1 cellular context compared by ENCODE assay signal in the genomic region with DNA sequence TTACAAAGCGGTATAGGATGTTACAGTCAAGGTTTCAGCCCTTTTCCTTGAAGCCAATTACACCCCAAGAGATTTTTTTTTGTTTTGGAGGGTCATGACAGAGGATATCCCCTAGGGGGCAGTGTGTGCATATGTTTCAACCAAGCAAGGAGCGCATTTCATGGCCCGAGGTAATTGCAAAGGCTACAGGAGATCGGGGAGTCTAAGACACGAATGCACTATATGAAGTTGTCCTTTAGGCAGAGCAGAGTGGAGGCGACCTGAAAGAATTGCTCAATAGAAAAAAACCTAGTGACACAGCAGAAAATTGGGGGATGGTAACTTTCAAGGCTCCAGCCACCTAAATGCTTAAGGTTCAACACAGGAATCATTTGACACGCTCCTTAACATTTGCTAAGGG.
TF ChIP-seq lines count a peak whose summit lies in the region.

No MANE protein-coding gene starts in this region.

TF ChIP-seq in K562, 482 proteins besides CTCF, POLR2A, EP300 and RAD21 (continued from another document and continues in another):
- TF ChIP-seq ZNF12 (CRISPR knock-in tag; IDR thresholded peaks at IDR 0.05) (no peak), PHTF2 (CRISPR knock-in tag; IDR thresholded peaks at IDR 0.05) (no peak), ZNF274 (IDR thresholded peaks at IDR 0.05; ENCODE audit: borderline replicate concordance, low read depth, low read length) (no peak), DMBX1 (CRISPR knock-in tag; IDR thresholded peaks at IDR 0.05; ENCODE audit: borderline replicate concordance) (no peak), ETV6 (IDR thresholded peaks at IDR 0.05; ENCODE audit: borderline replicate concordance in 1 of 2, low read depth in 2 of 2, low read length in 1 of 2) (no peak), ETV6 (CRISPR knock-in tag; IDR thresholded peaks at IDR 0.05; ENCODE audit: borderline replicate concordance) (no peak), DPF2 (IDR thresholded peaks at IDR 0.05) (peak; percentile 23; the same call in 1 of the 2 replicates), XRCC5 (IDR thresholded peaks at IDR 0.05; ENCODE audit: low read depth, low read length) (0 out of 2 replicates have a peak, but pooled peaks have one; percentile 65), TCF7L2 (IDR thresholded peaks at IDR 0.05; ENCODE audit: low read depth, low read length) (no peak), NR4A1 (CRISPR knock-in tag; IDR thresholded peaks at IDR 0.05) (no peak), NR4A1 (tag; IDR thresholded peaks at IDR 0.05) (no peak), RBM14 (IDR thresholded peaks at IDR 0.05; ENCODE audit: borderline replicate concordance, insufficient read depth, low read depth, low read length) (no peak), RB1 (IDR thresholded peaks at IDR 0.05; ENCODE audit: low read depth) (no peak), MEF2D (tag; conservative IDR thresholded peaks at IDR 0.05; ENCODE audit: low read depth) (no peak), ARID2 (IDR thresholded peaks at IDR 0.05) (peak; percentile 82), ZNF512 (tag; IDR thresholded peaks at IDR 0.05) (no peak), POLR3A (IDR thresholded peaks at IDR 0.05; ENCODE audit: borderline replicate concordance, extremely low read depth, insufficient read depth, insufficient read length) (no peak), ATF7 (IDR thresholded peaks at IDR 0.05) (peak; percentile 27; the same call in 1 of the 2 replicates), CUX1 (CRISPR knock-in tag; IDR thresholded peaks at IDR 0.05) (no peak), BACH1 (tag; IDR thresholded peaks at IDR 0.05) (peak; percentile 55; the same call in 1 of the 2 replicates), FOXJ2 (tag; IDR thresholded peaks at IDR 0.05) (0 out of 2 replicates have a peak, but pooled peaks have one; percentile 47), STAT5A (IDR thresholded peaks at IDR 0.05; ENCODE audit: borderline replicate concordance, low read length) (no peak), MAFF (IDR thresholded peaks at IDR 0.05; ENCODE audit: low read length) (peak; percentile 69), NBN (IDR thresholded peaks at IDR 0.05; ENCODE audit: low read depth) (0 out of 2 replicates have a peak, but pooled peaks have one; percentile 39), SMC3 (conservative IDR thresholded peaks at IDR 0.05; ENCODE audit: insufficient read depth, low read depth, low read length) (peak; percentile 61), CC2D1A (IDR thresholded peaks at IDR 0.05) (peak; percentile 67; the same call in 1 of the 2 replicates), MAFG (tag; conservative IDR thresholded peaks at IDR 0.05) (peak; percentile 92), CXXC5 (CRISPR knock-in tag; IDR thresholded peaks at IDR 0.05) (no peak), ZKSCAN1 (IDR thresholded peaks at IDR 0.05; ENCODE audit: low read depth, low read length) (no peak), RUNX1 (IDR thresholded peaks at IDR 0.05; ENCODE audit: low read depth) (no peak)
- TF ChIP-seq, protein P1, sequence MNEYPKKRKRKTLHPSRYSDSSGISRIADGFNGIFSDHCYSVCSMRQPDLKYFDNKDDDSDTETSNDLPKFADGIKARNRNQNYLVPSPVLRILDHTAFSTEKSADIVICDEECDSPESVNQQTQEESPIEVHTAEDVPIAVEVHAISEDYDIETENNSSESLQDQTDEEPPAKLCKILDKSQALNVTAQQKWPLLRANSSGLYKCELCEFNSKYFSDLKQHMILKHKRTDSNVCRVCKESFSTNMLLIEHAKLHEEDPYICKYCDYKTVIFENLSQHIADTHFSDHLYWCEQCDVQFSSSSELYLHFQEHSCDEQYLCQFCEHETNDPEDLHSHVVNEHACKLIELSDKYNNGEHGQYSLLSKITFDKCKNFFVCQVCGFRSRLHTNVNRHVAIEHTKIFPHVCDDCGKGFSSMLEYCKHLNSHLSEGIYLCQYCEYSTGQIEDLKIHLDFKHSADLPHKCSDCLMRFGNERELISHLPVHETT (CRISPR knock-in tag; conservative IDR thresholded peaks at IDR 0.05 in 1 of 2, IDR thresholded peaks at IDR 0.05 in 1 of 2): no peak
- TF ChIP-seq, protein P2, sequence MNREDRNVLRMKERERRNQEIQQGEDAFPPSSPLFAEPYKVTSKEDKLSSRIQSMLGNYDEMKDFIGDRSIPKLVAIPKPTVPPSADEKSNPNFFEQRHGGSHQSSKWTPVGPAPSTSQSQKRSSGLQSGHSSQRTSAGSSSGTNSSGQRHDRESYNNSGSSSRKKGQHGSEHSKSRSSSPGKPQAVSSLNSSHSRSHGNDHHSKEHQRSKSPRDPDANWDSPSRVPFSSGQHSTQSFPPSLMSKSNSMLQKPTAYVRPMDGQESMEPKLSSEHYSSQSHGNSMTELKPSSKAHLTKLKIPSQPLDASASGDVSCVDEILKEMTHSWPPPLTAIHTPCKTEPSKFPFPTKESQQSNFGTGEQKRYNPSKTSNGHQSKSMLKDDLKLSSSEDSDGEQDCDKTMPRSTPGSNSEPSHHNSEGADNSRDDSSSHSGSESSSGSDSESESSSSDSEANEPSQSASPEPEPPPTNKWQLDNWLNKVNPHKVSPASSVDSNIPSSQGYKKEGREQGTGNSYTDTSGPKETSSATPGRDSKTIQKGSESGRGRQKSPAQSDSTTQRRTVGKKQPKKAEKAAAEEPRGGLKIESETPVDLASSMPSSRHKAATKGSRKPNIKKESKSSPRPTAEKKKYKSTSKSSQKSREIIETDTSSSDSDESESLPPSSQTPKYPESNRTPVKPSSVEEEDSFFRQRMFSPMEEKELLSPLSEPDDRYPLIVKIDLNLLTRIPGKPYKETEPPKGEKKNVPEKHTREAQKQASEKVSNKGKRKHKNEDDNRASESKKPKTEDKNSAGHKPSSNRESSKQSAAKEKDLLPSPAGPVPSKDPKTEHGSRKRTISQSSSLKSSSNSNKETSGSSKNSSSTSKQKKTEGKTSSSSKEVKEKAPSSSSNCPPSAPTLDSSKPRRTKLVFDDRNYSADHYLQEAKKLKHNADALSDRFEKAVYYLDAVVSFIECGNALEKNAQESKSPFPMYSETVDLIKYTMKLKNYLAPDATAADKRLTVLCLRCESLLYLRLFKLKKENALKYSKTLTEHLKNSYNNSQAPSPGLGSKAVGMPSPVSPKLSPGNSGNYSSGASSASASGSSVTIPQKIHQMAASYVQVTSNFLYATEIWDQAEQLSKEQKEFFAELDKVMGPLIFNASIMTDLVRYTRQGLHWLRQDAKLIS (CRISPR knock-in tag; IDR thresholded peaks at IDR 0.05): no peak
- TF ChIP-seq, protein P3, sequence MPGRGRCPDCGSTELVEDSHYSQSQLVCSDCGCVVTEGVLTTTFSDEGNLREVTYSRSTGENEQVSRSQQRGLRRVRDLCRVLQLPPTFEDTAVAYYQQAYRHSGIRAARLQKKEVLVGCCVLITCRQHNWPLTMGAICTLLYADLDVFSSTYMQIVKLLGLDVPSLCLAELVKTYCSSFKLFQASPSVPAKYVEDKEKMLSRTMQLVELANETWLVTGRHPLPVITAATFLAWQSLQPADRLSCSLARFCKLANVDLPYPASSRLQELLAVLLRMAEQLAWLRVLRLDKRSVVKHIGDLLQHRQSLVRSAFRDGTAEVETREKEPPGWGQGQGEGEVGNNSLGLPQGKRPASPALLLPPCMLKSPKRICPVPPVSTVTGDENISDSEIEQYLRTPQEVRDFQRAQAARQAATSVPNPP (IDR thresholded peaks at IDR 0.05; ENCODE audit: borderline replicate concordance, insufficient read depth, insufficient read length): no peak
- TF ChIP-seq, protein P4, sequence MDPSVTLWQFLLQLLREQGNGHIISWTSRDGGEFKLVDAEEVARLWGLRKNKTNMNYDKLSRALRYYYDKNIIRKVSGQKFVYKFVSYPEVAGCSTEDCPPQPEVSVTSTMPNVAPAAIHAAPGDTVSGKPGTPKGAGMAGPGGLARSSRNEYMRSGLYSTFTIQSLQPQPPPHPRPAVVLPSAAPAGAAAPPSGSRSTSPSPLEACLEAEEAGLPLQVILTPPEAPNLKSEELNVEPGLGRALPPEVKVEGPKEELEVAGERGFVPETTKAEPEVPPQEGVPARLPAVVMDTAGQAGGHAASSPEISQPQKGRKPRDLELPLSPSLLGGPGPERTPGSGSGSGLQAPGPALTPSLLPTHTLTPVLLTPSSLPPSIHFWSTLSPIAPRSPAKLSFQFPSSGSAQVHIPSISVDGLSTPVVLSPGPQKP (CRISPR knock-in tag; IDR thresholded peaks at IDR 0.05): no peak
- TF ChIP-seq, protein P5, sequence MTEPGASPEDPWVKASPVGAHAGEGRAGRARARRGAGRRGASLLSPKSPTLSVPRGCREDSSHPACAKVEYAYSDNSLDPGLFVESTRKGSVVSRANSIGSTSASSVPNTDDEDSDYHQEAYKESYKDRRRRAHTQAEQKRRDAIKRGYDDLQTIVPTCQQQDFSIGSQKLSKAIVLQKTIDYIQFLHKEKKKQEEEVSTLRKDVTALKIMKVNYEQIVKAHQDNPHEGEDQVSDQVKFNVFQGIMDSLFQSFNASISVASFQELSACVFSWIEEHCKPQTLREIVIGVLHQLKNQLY (CRISPR knock-in tag; conservative IDR thresholded peaks at IDR 0.05): no peak
- TF ChIP-seq, protein P6, sequence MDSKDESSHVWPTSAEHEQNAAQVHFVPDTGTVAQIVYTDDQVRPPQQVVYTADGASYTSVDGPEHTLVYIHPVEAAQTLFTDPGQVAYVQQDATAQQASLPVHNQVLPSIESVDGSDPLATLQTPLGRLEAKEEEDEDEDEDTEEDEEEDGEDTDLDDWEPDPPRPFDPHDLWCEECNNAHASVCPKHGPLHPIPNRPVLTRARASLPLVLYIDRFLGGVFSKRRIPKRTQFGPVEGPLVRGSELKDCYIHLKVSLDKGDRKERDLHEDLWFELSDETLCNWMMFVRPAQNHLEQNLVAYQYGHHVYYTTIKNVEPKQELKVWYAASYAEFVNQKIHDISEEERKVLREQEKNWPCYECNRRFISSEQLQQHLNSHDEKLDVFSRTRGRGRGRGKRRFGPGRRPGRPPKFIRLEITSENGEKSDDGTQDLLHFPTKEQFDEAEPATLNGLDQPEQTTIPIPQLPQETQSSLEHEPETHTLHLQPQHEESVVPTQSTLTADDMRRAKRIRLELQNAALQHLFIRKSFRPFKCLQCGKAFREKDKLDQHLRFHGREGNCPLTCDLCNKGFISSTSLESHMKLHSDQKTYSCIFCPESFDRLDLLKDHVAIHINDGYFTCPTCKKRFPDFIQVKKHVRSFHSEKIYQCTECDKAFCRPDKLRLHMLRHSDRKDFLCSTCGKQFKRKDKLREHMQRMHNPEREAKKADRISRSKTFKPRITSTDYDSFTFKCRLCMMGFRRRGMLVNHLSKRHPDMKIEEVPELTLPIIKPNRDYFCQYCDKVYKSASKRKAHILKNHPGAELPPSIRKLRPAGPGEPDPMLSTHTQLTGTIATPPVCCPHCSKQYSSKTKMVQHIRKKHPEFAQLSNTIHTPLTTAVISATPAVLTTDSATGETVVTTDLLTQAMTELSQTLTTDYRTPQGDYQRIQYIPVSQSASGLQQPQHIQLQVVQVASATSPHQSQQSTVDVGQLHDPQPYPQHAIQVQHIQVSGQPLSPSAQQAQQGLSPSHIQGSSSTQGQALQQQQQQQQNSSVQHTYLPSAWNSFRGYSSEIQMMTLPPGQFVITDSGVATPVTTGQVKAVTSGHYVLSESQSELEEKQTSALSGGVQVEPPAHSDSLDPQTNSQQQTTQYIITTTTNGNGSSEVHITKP (IDR thresholded peaks at IDR 0.05; ENCODE audit: partially characterized antibody): peak; percentile 67
- TF ChIP-seq, protein P7, sequence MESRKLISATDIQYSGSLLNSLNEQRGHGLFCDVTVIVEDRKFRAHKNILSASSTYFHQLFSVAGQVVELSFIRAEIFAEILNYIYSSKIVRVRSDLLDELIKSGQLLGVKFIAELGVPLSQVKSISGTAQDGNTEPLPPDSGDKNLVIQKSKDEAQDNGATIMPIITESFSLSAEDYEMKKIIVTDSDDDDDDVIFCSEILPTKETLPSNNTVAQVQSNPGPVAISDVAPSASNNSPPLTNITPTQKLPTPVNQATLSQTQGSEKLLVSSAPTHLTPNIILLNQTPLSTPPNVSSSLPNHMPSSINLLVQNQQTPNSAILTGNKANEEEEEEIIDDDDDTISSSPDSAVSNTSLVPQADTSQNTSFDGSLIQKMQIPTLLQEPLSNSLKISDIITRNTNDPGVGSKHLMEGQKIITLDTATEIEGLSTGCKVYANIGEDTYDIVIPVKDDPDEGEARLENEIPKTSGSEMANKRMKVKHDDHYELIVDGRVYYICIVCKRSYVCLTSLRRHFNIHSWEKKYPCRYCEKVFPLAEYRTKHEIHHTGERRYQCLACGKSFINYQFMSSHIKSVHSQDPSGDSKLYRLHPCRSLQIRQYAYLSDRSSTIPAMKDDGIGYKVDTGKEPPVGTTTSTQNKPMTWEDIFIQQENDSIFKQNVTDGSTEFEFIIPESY (CRISPR knock-in tag; IDR thresholded peaks at IDR 0.05): no peak
